ENCODE assay signal across 1 cellular context in the genomic region with DNA sequence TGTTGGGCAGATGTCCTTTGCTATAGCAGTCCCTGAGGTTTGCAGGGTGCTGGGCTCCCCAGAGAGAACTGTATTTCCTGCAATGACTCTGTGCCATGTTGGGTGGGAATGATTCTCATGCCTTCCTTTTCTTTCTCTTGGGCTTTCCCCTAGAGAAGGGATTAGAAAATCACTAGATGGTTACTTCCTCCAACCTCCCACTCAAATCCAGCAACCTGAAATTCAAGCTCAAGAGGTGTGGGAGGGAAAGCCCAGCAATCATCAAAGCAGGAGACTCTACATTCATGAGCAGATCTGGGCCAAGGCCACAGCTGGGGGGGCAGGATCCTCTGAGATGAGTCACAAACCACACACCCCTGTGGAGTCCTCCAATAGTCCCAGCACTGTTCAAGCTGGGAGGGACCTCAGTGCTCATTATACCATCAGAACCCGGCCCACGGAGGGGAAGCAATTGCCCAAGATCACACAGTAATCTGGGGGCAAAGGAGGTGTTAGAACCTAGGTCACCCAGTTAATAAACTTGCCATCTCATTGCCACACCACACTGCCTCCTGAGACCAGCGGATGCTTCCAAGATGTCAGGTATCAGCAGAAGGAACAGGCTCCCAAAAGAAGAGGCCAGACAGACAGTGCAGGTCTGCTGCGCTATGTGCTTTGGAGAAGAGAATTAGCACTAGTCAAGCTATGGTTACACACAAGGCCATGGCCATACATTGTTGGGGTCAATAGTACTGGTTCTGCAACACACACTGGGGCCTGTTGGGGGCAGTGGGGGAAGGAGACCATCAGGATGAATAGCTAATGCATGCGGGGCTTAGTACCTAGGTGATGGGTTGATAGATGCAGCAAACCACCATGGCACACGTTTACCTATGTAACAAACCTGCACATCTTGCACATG.
TF ChIP-seq lines count a peak whose summit lies in the region.

No MANE protein-coding gene starts in this region.

TF ChIP-seq in HepG2, 621 proteins besides CTCF, POLR2A, EP300 and RAD21 (continued from another document and continues in another):
- peak; percentile 63; the same call in 1 of the 2 replicates for TF ChIP-seq CEBPB (IDR thresholded peaks at IDR 0.05; ENCODE audit: borderline replicate concordance, low read depth, low read length)
- TF ChIP-seq, protein P1, sequence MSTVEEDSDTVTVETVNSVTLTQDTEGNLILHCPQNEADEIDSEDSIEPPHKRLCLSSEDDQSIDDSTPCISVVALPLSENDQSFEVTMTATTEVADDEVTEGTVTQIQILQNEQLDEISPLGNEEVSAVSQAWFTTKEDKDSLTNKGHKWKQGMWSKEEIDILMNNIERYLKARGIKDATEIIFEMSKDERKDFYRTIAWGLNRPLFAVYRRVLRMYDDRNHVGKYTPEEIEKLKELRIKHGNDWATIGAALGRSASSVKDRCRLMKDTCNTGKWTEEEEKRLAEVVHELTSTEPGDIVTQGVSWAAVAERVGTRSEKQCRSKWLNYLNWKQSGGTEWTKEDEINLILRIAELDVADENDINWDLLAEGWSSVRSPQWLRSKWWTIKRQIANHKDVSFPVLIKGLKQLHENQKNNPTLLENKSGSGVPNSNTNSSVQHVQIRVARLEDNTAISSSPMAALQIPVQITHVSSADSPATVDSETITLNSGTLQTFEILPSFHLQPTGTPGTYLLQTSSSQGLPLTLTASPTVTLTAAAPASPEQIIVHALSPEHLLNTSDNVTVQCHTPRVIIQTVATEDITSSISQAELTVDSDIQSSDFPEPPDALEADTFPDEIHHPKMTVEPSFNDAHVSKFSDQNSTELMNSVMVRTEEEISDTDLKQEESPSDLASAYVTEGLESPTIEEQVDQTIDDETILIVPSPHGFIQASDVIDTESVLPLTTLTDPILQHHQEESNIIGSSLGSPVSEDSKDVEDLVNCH (CRISPR knock-in tag; IDR thresholded peaks at IDR 0.05), result no peak
- no peak for TF ChIP-seq ZNF121 (CRISPR knock-in tag; IDR thresholded peaks at IDR 0.05)
- TF ChIP-seq ZNF570 (CRISPR knock-in tag; IDR thresholded peaks at IDR 0.05; ENCODE audit: borderline replicate concordance), result no peak
- TF ChIP-seq, protein P2, sequence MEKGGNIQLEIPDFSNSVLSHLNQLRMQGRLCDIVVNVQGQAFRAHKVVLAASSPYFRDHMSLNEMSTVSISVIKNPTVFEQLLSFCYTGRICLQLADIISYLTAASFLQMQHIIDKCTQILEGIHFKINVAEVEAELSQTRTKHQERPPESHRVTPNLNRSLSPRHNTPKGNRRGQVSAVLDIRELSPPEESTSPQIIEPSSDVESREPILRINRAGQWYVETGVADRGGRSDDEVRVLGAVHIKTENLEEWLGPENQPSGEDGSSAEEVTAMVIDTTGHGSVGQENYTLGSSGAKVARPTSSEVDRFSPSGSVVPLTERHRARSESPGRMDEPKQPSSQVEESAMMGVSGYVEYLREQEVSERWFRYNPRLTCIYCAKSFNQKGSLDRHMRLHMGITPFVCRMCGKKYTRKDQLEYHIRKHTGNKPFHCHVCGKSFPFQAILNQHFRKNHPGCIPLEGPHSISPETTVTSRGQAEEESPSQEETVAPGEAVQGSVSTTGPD (CRISPR knock-in tag; IDR thresholded peaks at IDR 0.05), result no peak
- TF ChIP-seq, protein P3, sequence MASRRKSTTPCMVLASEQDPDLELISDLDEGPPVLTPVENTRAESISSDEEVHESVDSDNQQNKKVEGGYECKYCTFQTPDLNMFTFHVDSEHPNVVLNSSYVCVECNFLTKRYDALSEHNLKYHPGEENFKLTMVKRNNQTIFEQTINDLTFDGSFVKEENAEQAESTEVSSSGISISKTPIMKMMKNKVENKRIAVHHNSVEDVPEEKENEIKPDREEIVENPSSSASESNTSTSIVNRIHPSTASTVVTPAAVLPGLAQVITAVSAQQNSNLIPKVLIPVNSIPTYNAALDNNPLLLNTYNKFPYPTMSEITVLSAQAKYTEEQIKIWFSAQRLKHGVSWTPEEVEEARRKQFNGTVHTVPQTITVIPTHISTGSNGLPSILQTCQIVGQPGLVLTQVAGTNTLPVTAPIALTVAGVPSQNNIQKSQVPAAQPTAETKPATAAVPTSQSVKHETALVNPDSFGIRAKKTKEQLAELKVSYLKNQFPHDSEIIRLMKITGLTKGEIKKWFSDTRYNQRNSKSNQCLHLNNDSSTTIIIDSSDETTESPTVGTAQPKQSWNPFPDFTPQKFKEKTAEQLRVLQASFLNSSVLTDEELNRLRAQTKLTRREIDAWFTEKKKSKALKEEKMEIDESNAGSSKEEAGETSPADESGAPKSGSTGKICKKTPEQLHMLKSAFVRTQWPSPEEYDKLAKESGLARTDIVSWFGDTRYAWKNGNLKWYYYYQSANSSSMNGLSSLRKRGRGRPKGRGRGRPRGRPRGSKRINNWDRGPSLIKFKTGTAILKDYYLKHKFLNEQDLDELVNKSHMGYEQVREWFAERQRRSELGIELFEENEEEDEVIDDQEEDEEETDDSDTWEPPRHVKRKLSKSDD (CRISPR knock-in tag; IDR thresholded peaks at IDR 0.05; ENCODE audit: low read depth), result no peak
- TF ChIP-seq, protein P4, sequence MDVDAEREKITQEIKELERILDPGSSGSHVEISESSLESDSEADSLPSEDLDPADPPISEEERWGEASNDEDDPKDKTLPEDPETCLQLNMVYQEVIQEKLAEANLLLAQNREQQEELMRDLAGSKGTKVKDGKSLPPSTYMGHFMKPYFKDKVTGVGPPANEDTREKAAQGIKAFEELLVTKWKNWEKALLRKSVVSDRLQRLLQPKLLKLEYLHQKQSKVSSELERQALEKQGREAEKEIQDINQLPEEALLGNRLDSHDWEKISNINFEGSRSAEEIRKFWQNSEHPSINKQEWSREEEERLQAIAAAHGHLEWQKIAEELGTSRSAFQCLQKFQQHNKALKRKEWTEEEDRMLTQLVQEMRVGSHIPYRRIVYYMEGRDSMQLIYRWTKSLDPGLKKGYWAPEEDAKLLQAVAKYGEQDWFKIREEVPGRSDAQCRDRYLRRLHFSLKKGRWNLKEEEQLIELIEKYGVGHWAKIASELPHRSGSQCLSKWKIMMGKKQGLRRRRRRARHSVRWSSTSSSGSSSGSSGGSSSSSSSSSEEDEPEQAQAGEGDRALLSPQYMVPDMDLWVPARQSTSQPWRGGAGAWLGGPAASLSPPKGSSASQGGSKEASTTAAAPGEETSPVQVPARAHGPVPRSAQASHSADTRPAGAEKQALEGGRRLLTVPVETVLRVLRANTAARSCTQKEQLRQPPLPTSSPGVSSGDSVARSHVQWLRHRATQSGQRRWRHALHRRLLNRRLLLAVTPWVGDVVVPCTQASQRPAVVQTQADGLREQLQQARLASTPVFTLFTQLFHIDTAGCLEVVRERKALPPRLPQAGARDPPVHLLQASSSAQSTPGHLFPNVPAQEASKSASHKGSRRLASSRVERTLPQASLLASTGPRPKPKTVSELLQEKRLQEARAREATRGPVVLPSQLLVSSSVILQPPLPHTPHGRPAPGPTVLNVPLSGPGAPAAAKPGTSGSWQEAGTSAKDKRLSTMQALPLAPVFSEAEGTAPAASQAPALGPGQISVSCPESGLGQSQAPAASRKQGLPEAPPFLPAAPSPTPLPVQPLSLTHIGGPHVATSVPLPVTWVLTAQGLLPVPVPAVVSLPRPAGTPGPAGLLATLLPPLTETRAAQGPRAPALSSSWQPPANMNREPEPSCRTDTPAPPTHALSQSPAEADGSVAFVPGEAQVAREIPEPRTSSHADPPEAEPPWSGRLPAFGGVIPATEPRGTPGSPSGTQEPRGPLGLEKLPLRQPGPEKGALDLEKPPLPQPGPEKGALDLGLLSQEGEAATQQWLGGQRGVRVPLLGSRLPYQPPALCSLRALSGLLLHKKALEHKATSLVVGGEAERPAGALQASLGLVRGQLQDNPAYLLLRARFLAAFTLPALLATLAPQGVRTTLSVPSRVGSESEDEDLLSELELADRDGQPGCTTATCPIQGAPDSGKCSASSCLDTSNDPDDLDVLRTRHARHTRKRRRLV (CRISPR knock-in tag; IDR thresholded peaks at IDR 0.05), result no peak
- TF ChIP-seq, protein P5, sequence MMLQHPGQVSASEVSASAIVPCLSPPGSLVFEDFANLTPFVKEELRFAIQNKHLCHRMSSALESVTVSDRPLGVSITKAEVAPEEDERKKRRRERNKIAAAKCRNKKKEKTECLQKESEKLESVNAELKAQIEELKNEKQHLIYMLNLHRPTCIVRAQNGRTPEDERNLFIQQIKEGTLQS (CRISPR knock-in tag; IDR thresholded peaks at IDR 0.05), result peak; percentile 77
- peak; percentile 14 to 43; a peak in 1 of 4 replicates for TF ChIP-seq NR2F1 (CRISPR knock-in tag; IDR thresholded peaks at IDR 0.05)
- TF ChIP-seq ZNF788 (CRISPR knock-in tag; IDR thresholded peaks at IDR 0.05; ENCODE audit: borderline replicate concordance), result peak; percentile 8; the same call in 1 of the 2 replicates
- TF ChIP-seq, protein P6, sequence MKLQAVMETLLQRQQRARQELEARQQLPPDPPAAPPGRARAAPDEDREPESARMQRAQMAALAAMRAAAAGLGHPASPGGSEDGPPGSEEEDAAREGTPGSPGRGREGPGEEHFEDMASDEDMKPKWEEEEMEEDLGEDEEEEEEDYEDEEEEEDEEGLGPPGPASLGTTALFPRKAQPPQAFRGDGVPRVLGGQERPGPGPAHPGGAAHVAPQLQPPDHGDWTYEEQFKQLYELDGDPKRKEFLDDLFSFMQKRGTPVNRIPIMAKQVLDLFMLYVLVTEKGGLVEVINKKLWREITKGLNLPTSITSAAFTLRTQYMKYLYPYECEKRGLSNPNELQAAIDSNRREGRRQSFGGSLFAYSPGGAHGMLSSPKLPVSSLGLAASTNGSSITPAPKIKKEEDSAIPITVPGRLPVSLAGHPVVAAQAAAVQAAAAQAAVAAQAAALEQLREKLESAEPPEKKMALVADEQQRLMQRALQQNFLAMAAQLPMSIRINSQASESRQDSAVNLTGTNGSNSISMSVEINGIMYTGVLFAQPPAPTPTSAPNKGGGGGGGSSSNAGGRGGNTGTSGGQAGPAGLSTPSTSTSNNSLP (IDR thresholded peaks at IDR 0.05; ENCODE audit: low read depth, low read length), result peak; percentile 59; the same call in 1 of the 2 replicates
- no peak for TF ChIP-seq NKX3-1 (CRISPR knock-in tag; IDR thresholded peaks at IDR 0.05)
- no peak for TF ChIP-seq HOXA9 (CRISPR knock-in tag; IDR thresholded peaks at IDR 0.05; ENCODE audit: borderline replicate concordance)
- TF ChIP-seq, protein P7, sequence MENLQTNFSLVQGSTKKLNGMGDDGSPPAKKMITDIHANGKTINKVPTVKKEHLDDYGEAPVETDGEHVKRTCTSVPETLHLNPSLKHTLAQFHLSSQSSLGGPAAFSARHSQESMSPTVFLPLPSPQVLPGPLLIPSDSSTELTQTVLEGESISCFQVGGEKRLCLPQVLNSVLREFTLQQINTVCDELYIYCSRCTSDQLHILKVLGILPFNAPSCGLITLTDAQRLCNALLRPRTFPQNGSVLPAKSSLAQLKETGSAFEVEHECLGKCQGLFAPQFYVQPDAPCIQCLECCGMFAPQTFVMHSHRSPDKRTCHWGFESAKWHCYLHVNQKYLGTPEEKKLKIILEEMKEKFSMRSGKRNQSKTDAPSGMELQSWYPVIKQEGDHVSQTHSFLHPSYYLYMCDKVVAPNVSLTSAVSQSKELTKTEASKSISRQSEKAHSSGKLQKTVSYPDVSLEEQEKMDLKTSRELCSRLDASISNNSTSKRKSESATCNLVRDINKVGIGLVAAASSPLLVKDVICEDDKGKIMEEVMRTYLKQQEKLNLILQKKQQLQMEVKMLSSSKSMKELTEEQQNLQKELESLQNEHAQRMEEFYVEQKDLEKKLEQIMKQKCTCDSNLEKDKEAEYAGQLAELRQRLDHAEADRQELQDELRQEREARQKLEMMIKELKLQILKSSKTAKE (CRISPR knock-in tag; IDR thresholded peaks at IDR 0.05; ENCODE audit: borderline replicate concordance), result peak; percentile 53; the same call in 1 of the 2 replicates
- 0 out of 2 replicates have a peak, but pooled peaks have one; percentile 26 for TF ChIP-seq CBFB (CRISPR knock-in tag; IDR thresholded peaks at IDR 0.05)
- no peak for TF ChIP-seq HNRNPL (IDR thresholded peaks at IDR 0.05; ENCODE audit: low read depth, low read length)
- TF ChIP-seq, protein P8, sequence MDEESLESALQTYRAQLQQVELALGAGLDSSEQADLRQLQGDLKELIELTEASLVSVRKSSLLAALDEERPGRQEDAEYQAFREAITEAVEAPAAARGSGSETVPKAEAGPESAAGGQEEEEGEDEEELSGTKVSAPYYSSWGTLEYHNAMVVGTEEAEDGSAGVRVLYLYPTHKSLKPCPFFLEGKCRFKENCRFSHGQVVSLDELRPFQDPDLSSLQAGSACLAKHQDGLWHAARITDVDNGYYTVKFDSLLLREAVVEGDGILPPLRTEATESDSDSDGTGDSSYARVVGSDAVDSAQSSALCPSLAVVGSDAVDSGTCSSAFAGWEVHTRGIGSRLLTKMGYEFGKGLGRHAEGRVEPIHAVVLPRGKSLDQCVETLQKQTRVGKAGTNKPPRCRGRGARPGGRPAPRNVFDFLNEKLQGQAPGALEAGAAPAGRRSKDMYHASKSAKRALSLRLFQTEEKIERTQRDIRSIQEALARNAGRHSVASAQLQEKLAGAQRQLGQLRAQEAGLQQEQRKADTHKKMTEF (CRISPR knock-in tag; IDR thresholded peaks at IDR 0.05), result peak; percentile 30; the same call in 1 of the 2 replicates
- TF ChIP-seq, protein P9, sequence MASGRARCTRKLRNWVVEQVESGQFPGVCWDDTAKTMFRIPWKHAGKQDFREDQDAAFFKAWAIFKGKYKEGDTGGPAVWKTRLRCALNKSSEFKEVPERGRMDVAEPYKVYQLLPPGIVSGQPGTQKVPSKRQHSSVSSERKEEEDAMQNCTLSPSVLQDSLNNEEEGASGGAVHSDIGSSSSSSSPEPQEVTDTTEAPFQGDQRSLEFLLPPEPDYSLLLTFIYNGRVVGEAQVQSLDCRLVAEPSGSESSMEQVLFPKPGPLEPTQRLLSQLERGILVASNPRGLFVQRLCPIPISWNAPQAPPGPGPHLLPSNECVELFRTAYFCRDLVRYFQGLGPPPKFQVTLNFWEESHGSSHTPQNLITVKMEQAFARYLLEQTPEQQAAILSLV (CRISPR knock-in tag; IDR thresholded peaks at IDR 0.05; ENCODE audit: borderline replicate concordance), result no peak
- TF ChIP-seq SIX1 (CRISPR knock-in tag; IDR thresholded peaks at IDR 0.05; ENCODE audit: borderline replicate concordance), result peak; percentile 51; the same call in 1 of the 2 replicates
- TF ChIP-seq, protein P10, sequence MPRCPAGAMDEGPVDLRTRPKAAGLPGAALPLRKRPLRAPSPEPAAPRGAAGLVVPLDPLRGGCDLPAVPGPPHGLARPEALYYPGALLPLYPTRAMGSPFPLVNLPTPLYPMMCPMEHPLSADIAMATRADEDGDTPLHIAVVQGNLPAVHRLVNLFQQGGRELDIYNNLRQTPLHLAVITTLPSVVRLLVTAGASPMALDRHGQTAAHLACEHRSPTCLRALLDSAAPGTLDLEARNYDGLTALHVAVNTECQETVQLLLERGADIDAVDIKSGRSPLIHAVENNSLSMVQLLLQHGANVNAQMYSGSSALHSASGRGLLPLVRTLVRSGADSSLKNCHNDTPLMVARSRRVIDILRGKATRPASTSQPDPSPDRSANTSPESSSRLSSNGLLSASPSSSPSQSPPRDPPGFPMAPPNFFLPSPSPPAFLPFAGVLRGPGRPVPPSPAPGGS (CRISPR knock-in tag; IDR thresholded peaks at IDR 0.05), result no peak
- TF ChIP-seq, protein P11, sequence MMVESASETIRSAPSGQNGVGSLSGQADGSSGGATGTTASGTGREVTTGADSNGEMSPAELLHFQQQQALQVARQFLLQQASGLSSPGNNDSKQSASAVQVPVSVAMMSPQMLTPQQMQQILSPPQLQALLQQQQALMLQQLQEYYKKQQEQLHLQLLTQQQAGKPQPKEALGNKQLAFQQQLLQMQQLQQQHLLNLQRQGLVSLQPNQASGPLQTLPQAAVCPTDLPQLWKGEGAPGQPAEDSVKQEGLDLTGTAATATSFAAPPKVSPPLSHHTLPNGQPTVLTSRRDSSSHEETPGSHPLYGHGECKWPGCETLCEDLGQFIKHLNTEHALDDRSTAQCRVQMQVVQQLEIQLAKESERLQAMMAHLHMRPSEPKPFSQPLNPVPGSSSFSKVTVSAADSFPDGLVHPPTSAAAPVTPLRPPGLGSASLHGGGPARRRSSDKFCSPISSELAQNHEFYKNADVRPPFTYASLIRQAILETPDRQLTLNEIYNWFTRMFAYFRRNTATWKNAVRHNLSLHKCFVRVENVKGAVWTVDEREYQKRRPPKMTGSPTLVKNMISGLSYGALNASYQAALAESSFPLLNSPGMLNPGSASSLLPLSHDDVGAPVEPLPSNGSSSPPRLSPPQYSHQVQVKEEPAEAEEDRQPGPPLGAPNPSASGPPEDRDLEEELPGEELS (CRISPR knock-in tag; IDR thresholded peaks at IDR 0.05), result peak; percentile 31; the same call in 1 of the 2 replicates
